ENCODE assay signal across 32 cellular contexts in genomic region chr16:25217921-25218320, GRCh38. TPM values are rescaled to one million over a fixed set of nuclear protein-coding genes. Genes with fewer than 3 reads are reported as not detected.
"Had no signal": no experiment of that assay in that cellular context is flagged by ENCODE, and none has a peak within 500 bp of the region (broad histone marks: within the 10 kb centered on the region; RNA-seq: fewer than 3 reads in every experiment).

No MANE protein-coding gene starts in this region.

- H3K4me3 Mint-ChIP-seq: immature natural killer cell; naive thymus-derived CD4-positive, alpha-beta T cell; natural killer cell treated with Interleukin-12 subunit alpha and Interleukin-12 subunit beta and Interleukin-15 and Interleukin-18, amount 100 ng/mL, for 72 hours; stimulated activated effector memory CD8-positive, alpha-beta T cell treated with anti-CD3 and anti-CD28 coated beads, Interleukin-12 subunit alpha, Interleukin-12 subunit beta, amount 100 ng/mL, for 72 hours; stimulated activated naive CD8-positive, alpha-beta T cell treated with anti-CD3 and anti-CD28 coated beads, Interleukin-15, Interleukin-2, amounts not matched to agents 100 ng/mL and 50 ng/mL, for 24 hours; type B pancreatic cell had no signal

- H3K27me3 ChIP-seq: ovary, sigmoid colon, spleen, suprapubic skin, uterus had no signal

- H3K9me3 ChIP-seq: left lung, lower lobe of right lung, mucosa of descending colon, ovary, sigmoid colon, spleen, suprapubic skin, thoracic aorta, tibial artery, uterus had no signal

- H3K4me3 ChIP-seq: heart left ventricle, left lung, lower lobe of right lung, mucosa of descending colon, ovary, sigmoid colon, spleen, suprapubic skin, thoracic aorta, tibial artery, uterus had no signal

- H3K36me3 Mint-ChIP-seq: immature natural killer cell; naive thymus-derived CD4-positive, alpha-beta T cell; natural killer cell treated with Interleukin-12 subunit alpha and Interleukin-12 subunit beta and Interleukin-15 and Interleukin-18, amount 100 ng/mL, for 72 hours; stimulated activated effector memory CD8-positive, alpha-beta T cell treated with anti-CD3 and anti-CD28 coated beads, Interleukin-12 subunit alpha, Interleukin-12 subunit beta, amount 100 ng/mL, for 72 hours; type B pancreatic cell had no signal

- H3K4me1 Mint-ChIP-seq: immature natural killer cell; naive thymus-derived CD4-positive, alpha-beta T cell; stimulated activated effector memory CD8-positive, alpha-beta T cell treated with anti-CD3 and anti-CD28 coated beads, Interleukin-12 subunit alpha, Interleukin-12 subunit beta, amount 100 ng/mL, for 72 hours had no signal

- H3K27ac ChIP-seq: heart left ventricle, left lung, lower lobe of right lung, ovary, sigmoid colon, spleen, suprapubic skin, thoracic aorta, tibial artery, uterus had no signal

- H3K36me3 ChIP-seq: heart left ventricle, left lung, lower lobe of right lung, ovary, sigmoid colon, spleen, suprapubic skin, thoracic aorta, tibial artery, uterus had no signal

- H3K9me3 Mint-ChIP-seq: immature natural killer cell; natural killer cell treated with Interleukin-12 subunit alpha and Interleukin-12 subunit beta and Interleukin-15 and Interleukin-18, amount 100 ng/mL, for 72 hours; stimulated activated effector memory CD8-positive, alpha-beta T cell treated with anti-CD3 and anti-CD28 coated beads, Interleukin-12 subunit alpha, Interleukin-12 subunit beta, amount 100 ng/mL, for 72 hours; stimulated activated naive CD8-positive, alpha-beta T cell treated with anti-CD3 and anti-CD28 coated beads, Interleukin-15, Interleukin-2, amounts not matched to agents 100 ng/mL and 50 ng/mL, for 24 hours; type B pancreatic cell had no signal

- DNase-seq: heart left ventricle; hypothalamus; immature natural killer cell; kidney; left colon; left lung; lower lobe of right lung; mammary epithelial cell; midbrain; mucosa of descending colon; naive thymus-derived CD4-positive, alpha-beta T cell; ovary; retina; right cardiac atrium; sigmoid colon; small intestine; spleen; stimulated activated CD4-positive, alpha-beta T cell treated with anti-CD3 and anti-CD28 coated beads, Interleukin-4, amount 100 ng/mL, for 24 hours; stimulated activated naive CD4-positive, alpha-beta T cell; tibial artery; uterus had no signal

- ATAC-seq: heart left ventricle; left colon; left lung; lower lobe of right lung; mucosa of descending colon; naive thymus-derived CD4-positive, alpha-beta T cell; natural killer cell treated with Interleukin-12 subunit alpha and Interleukin-12 subunit beta and Interleukin-15 and Interleukin-18, amount 100 ng/mL, for 72 hours; right cardiac atrium; stimulated activated effector memory CD8-positive, alpha-beta T cell treated with anti-CD3 and anti-CD28 coated beads, Interleukin-12 subunit alpha, Interleukin-12 subunit beta, amount 100 ng/mL, for 72 hours had no signal

- H3K4me1 ChIP-seq: left lung, lower lobe of right lung, sigmoid colon, spleen, suprapubic skin, tibial artery, uterus had no signal

- H3K27ac Mint-ChIP-seq: immature natural killer cell; naive thymus-derived CD4-positive, alpha-beta T cell; natural killer cell treated with Interleukin-12 subunit alpha and Interleukin-12 subunit beta and Interleukin-15 and Interleukin-18, amount 100 ng/mL, for 72 hours; stimulated activated effector memory CD8-positive, alpha-beta T cell treated with anti-CD3 and anti-CD28 coated beads, Interleukin-12 subunit alpha, Interleukin-12 subunit beta, amount 100 ng/mL, for 72 hours; stimulated activated naive CD8-positive, alpha-beta T cell treated with anti-CD3 and anti-CD28 coated beads, Interleukin-15, Interleukin-2, amounts not matched to agents 100 ng/mL and 50 ng/mL, for 24 hours; type B pancreatic cell had no signal

RNA-seq across cellular contexts. Expression of gene AQP8, which starts 1.2 kb away (rescaled TPM):
- total RNA-seq: heart left ventricle, kidney, left lung, mammary epithelial cell, mesenteric fat pad, myocyte, omental fat pad, ovary, posterior vena cava, pulmonary artery endothelial cell, right cardiac atrium, spleen, suprapubic skin had no signal
